Comparison of ENCODE assay signal across 12 cellular contexts in genomic region chr2:142872900-142873724, GRCh38. TPM values are rescaled to one million over a fixed set of nuclear protein-coding genes. Genes with fewer than 3 reads are reported as not detected.
DNase-seq lines count a peak whose midpoint lies in the region; TF ChIP-seq lines count a peak whose summit lies in the region.
"Had no signal": no experiment of that assay in that cellular context is flagged by ENCODE, and none has a peak within 500 bp of the region (broad histone marks: within the 10 kb centered on the region; RNA-seq: fewer than 3 reads in every experiment).

No MANE protein-coding gene starts in this region.

- H3K4me1 ChIP-seq in DOHH2 (ENCODE audit: control insufficient read depth, low read length) (peaks cover 87% of the 10 kb centered on the region), BE2C (no peaks in the 10 kb centered on the region)
- no peaks in the 10 kb centered on the region for H3K4me1 ChIP-seq in CD8-positive, alpha-beta memory T cell (ENCODE audit: insufficient read depth, low read length)

- POLR2A ChIA-PET in CD8-positive, alpha-beta memory T cell (lab: Charles Lee), result no interaction called here

- peaks cover 52% of the 10 kb centered on the region for H3F3A ChIP-seq in DOHH2 (ENCODE audit: control insufficient read depth, insufficient read depth)

- H3K36me3 Mint-ChIP-seq in CD8-positive, alpha-beta memory T cell, result no peaks in the 10 kb centered on the region

- H3K79me2 ChIP-seq in DOHH2 (ENCODE audit: control insufficient read depth, low read length), result peaks cover 26% of the 10 kb centered on the region

- H3K4me2 ChIP-seq in DOHH2 (ENCODE audit: low read length), result peak overlapping the region; percentile 71

- H3K4me1 Mint-ChIP-seq in CD8-positive, alpha-beta memory T cell, result no peaks in the 10 kb centered on the region

- no peak overlapping the region for H3K27ac Mint-ChIP-seq in CD8-positive, alpha-beta memory T cell

- no peaks in the 10 kb centered on the region for H3K9me2 ChIP-seq in DOHH2 (replicated peaks; ENCODE audit: control insufficient read depth, low read length)

- H3K9me3 ChIP-seq in DOHH2 (ENCODE audit: control insufficient read depth, insufficient read depth, low read length) (0 out of 2 replicates have a peak, but pooled peaks cover 5% of the 10 kb centered on the region), BE2C (no peaks in the 10 kb centered on the region)
- H3K9me3 ChIP-seq in CD8-positive, alpha-beta memory T cell (ENCODE audit: low read length), result no peaks in the 10 kb centered on the region
- H3K9me3 ChIP-seq: left lung had no signal

- H3K27me3 ChIP-seq in DOHH2 (ENCODE audit: control insufficient read depth, low read length) (no peaks in the 10 kb centered on the region), BE2C (no peaks in the 10 kb centered on the region)
- H3K27me3 ChIP-seq in CD8-positive, alpha-beta memory T cell (ENCODE audit: insufficient read depth, low read length, poor library complexity, severe bottlenecking), result no peaks in the 10 kb centered on the region
- H3K27me3 ChIP-seq: left lung had no signal

- H3K4me3 Mint-ChIP-seq in CD8-positive, alpha-beta memory T cell, result no peak overlapping the region

- TF ChIP-seq CTCF in DOHH2 (IDR thresholded peaks at IDR 0.05; ENCODE audit: low read depth, low read length, poor library complexity, severe bottlenecking) (no peak), choroid plexus epithelial cell (conservative IDR thresholded peaks at IDR 0.05; ENCODE audit: low read depth, low read length) (no peak), BE2C (IDR thresholded peaks at IDR 0.05; ENCODE audit: low read depth, low read length) (no peak)

- H3K4me3 ChIP-seq in DOHH2 (ENCODE audit: low read length) (peak overlapping the region; percentile 80), choroid plexus epithelial cell (ENCODE audit: low read depth, low read length) (no peak overlapping the region), BE2C (ENCODE audit: low read depth, low read length) (no peak overlapping the region)
- H3K4me3 ChIP-seq in CD8-positive, alpha-beta memory T cell (ENCODE audit: low read length), result no peak overlapping the region
- H3K4me3 ChIP-seq: left lung had no signal

- DNase-seq in NCI-H460 (ENCODE audit: extremely low read depth, low read depth) (peak; percentile 98), choroid plexus epithelial cell (ENCODE audit: low read depth) (peak; percentile 95), non-pigmented ciliary epithelial cell (ENCODE audit: low read depth) (peak; percentile 78), KBM-7 (no peak), BE2C (no peak), globus pallidus (ENCODE audit: low spot score) (no peak)
- no peak for DNase-seq in CD8-positive, alpha-beta memory T cell
- DNase-seq: DMS79 treated with DMSO at 0.1 percent for 48 hours; effector memory CD4-positive, alpha-beta T cell; left lung; NCI-H524 had no signal

- in situ Hi-C loops in KBM-7 (cut with MboI; ENCODE audit: low pct_unique_long_range_greater_than_20kb, low sequenced_read_pairs), result no loop called here

- peaks cover 0 to 5% of the 10 kb centered on the region in 2 donors for H3K27me3 Mint-ChIP-seq in CD8-positive, alpha-beta memory T cell

- H3K27ac ChIP-seq in DOHH2 (ENCODE audit: low read depth, low read length), result peak overlapping the region; percentile 83
- H3K27ac ChIP-seq in CD8-positive, alpha-beta memory T cell (ENCODE audit: low read depth, low read length), result no peak overlapping the region

- H3K36me3 ChIP-seq in DOHH2 (ENCODE audit: control insufficient read depth, low read length) (peaks cover 23% of the 10 kb centered on the region), BE2C (no peaks in the 10 kb centered on the region)
- H3K36me3 ChIP-seq in CD8-positive, alpha-beta memory T cell (ENCODE audit: insufficient read depth, low read length), result no peaks in the 10 kb centered on the region
- H3K36me3 ChIP-seq: left lung had no signal

- CTCF ChIA-PET in CD8-positive, alpha-beta memory T cell (lab: Charles Lee), result no interaction called here

- H4K20me1 ChIP-seq in DOHH2 (ENCODE audit: control insufficient read depth, insufficient read depth, low read depth, low read length), result no peaks in the 10 kb centered on the region

- peaks cover 0 to 2% (median 0%) of the 10 kb centered on the region in 5 donors for H3K9me3 Mint-ChIP-seq in CD8-positive, alpha-beta memory T cell

RNA-seq across cellular contexts. Expression of gene KYNU, which starts 4.4 kb away (rescaled TPM):
- 274 and 287 TPM in 2 replicates for total RNA-seq in NCI-H460 (2014; rRNA removed; shearing (Covaris generic))
- polyA plus RNA-seq in NCI-H460 (2014; cell fraction: nucleus; rRNA removed), result 157 and 206 TPM in 2 replicates
- under 1 TPM in 1 of 2 experiments, not detected in 1; 0.20 TPM for total RNA-seq in CD8-positive, alpha-beta memory T cell
- not detected for polyA plus RNA-seq in CD8-positive, alpha-beta memory T cell
- not detected for polyA plus RNA-seq in BE2C (2012; ENCODE audit: insufficient read depth, insufficient read length, low read depth)

Comparison
In these comparisons a context has a peak if more than half of its experiments do, and no peak if none do; other contexts are left out.
1. DNase-seq: peak in NCI-H460 (single experiment), choroid plexus epithelial cell (single experiment) and non-pigmented ciliary epithelial cell (single experiment); none in KBM-7 (single experiment), CD8-positive, alpha-beta memory T cell (0 of 5), BE2C (single experiment) and globus pallidus (single experiment).
2. RNA of gene KYNU, which starts 4.4 kb away (total RNA-seq): 274 to 287 TPM in NCI-H460; 0.20 TPM in CD8-positive, alpha-beta memory T cell; every median in the first group is over 100 times any median in the second.